ENCODE assay signal across 10 cellular contexts in the genomic region with DNA sequence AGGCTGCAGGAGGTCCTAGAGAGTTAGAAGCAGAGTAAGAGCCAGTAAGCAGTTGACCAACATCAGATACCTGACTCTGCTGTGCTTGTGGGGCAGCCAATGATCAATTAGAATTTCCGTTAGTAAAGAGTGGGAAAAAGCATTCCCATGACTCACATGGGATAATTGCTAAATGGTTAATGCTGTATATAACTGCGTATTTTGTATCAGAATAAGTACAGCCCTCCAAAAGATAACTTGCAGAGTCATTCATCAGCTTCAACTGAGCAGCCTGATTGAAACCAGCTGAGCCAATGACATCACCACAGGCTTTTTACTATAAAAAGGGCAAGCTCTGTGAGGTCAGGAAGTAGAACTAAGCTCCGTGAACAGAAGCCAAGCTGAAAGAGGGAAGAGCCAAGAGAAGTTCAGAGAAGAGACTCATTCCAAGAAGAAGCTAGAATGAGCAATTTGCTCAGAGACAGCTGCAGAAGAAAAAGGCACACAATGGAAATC.
DNase-seq lines count a peak whose midpoint lies in the region; ATAC-seq and TF ChIP-seq lines count a peak whose summit lies in the region.
"Had no signal": no experiment of that assay in that cellular context is flagged by ENCODE, and none has a peak within 500 bp of the region (broad histone marks: within the 10 kb centered on the region; RNA-seq: fewer than 3 reads in every experiment).

No MANE protein-coding gene starts in this region.

- no peak overlapping the region for H3K27ac Mint-ChIP-seq in nephron progenitor cell

- peaks cover 0 to 4% of the 10 kb centered on the region in 2 donors for H3K4me1 ChIP-seq in muscle layer of duodenum (ENCODE audit: control insufficient read depth in 1 of 2, insufficient read depth in 2 of 2, low read length in 2 of 2)

- no peaks in the 10 kb centered on the region for H3K27me3 ChIP-seq in muscle layer of duodenum (ENCODE audit: low read depth, low read length)
- H3K27me3 ChIP-seq: tibial nerve had no signal

- ATAC-seq in GM19455 (IDR thresholded peaks at IDR 0.05; ENCODE audit: unreplicated experiment) (peak; percentile 72), HG03565 (IDR thresholded peaks at IDR 0.05; ENCODE audit: unreplicated experiment) (peak; percentile 58)

- H3K4me3 Mint-ChIP-seq in nephron progenitor cell: no peak overlapping the region

- no peak for TF ChIP-seq CTCF in nephron progenitor cell (IDR thresholded peaks at IDR 0.05)

- no peaks in the 10 kb centered on the region for H3K27me3 Mint-ChIP-seq in nephron progenitor cell (ENCODE audit: low read depth, poor library complexity)

- H3K9me3 ChIP-seq in muscle layer of duodenum (ENCODE audit: control insufficient read depth in 1 of 2, low read length in 2 of 2): no peaks in the 10 kb centered on the region
- H3K9me3 ChIP-seq: tibial nerve had no signal

- H3K27ac ChIP-seq in muscle layer of duodenum (ENCODE audit: low read length): peak overlapping the region; percentile 3
- H3K27ac ChIP-seq: HL-60 had no signal

- DNase-seq in Ammon's horn (ENCODE audit: low spot score) (peak; percentile 47), astrocyte of the hippocampus (ENCODE audit: low read depth, low spot score) (peak; percentile 62), nephron progenitor cell (no peak), HuH-7 (ENCODE audit: low spot score) (no peak), NCI-H345 treated with DMSO at 0.1 percent for 48 hours (lab: John Stamatoyannopoulos, UW; ENCODE audit: unreplicated experiment) (no peak)

- H3K9me3 Mint-ChIP-seq in nephron progenitor cell: no peaks in the 10 kb centered on the region

- H3K4me3 ChIP-seq in muscle layer of duodenum (ENCODE audit: low read depth in 1 of 2, low read length in 2 of 2): no peak overlapping the region
- H3K4me3 ChIP-seq: tibial nerve had no signal

- H3K36me3 Mint-ChIP-seq in nephron progenitor cell (ENCODE audit: low read depth): no peaks in the 10 kb centered on the region

- no peaks in the 10 kb centered on the region for H3K36me3 ChIP-seq in muscle layer of duodenum (ENCODE audit: control insufficient read depth in 1 of 2, insufficient read depth in 2 of 2, low read length in 2 of 2)
- H3K36me3 ChIP-seq: tibial nerve had no signal

- H3K4me1 Mint-ChIP-seq in nephron progenitor cell: peaks cover 13% of the 10 kb centered on the region

Comparison
In these comparisons a context has a peak if more than half of its experiments do, and no peak if none do; other contexts are left out.
1. DNase-seq: peak in Ammon's horn (single experiment) and astrocyte of the hippocampus (single experiment); none in nephron progenitor cell (single experiment), HuH-7 (single experiment) and NCI-H345 treated with DMSO at 0.1 percent for 48 hours (single experiment).